21 cellular contexts compared by ENCODE assay signal in the genomic region with DNA sequence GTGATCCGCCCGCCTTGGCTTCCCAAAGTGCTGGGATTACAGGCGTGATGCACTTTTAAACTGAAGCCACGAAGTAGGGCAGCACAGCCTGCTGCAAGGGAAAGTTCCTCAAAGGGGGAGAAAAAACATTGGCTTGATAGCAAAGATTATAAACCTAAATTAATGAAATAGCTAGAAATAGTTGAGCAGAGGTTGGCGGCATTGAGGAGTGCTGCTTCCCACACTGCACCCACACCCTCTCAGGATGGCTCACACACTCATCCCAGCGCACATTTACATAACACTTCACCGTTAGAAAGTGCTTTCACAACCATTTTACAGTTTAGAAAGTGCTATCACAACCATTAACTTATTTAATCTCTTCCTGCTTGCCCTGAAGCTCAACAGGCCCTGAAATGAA. TPM values are rescaled to one million over a fixed set of nuclear protein-coding genes. Genes with fewer than 3 reads are reported as not detected.
DNase-seq lines count a peak whose midpoint lies in the region; ATAC-seq, FAIRE-seq and TF ChIP-seq lines count a peak whose summit lies in the region.
"Had no signal": no experiment of that assay in that cellular context is flagged by ENCODE, and none has a peak within 500 bp of the region (broad histone marks: within the 10 kb centered on the region; RNA-seq: fewer than 3 reads in every experiment).

No MANE protein-coding gene starts in this region.

- H4K91ac ChIP-seq in H9 (ENCODE audit: insufficient read length, low read depth, low read length), result no peak overlapping the region
- no peak overlapping the region for H4K91ac ChIP-seq in H1 (replicated peaks; ENCODE audit: insufficient read length, low read length)

- TF ChIP-seq POLR2A in H1 (IDR thresholded peaks at IDR 0.05; ENCODE audit: control extremely low read depth in 1 of 2, low read depth in 2 of 2, low read length in 2 of 2), result no peak

- H3K36me3 Mint-ChIP-seq in H9 (ENCODE audit: insufficient read depth in 1 of 3, low read depth in 3 of 3), result no peaks in the 10 kb centered on the region; a peak in 1 of 7 replicates
- H3K36me3 Mint-ChIP-seq: CD8-positive, alpha-beta T cell had no signal

- H4K5ac ChIP-seq in H9 (ENCODE audit: insufficient read length, low read depth, low read length) (no peak overlapping the region), H1 (ENCODE audit: insufficient read length, low read depth, low read length) (no peak overlapping the region)

- H3K4me2 ChIP-seq in H9 (ENCODE audit: insufficient read depth, insufficient read length, low read length) (no peak overlapping the region), H1 (ENCODE audit: insufficient read depth in 1 of 2, low read depth in 2 of 2, low read length in 2 of 2) (no peak overlapping the region)
- H3K4me2 ChIP-seq: A549; BLaER1 treated with 17β-estradiol and CSF1 and Interleukin-3, amounts not matched to agents 10 nM and 100 nM had no signal

- no peak overlapping the region for H3K56ac ChIP-seq in H9 (ENCODE audit: insufficient read length, low read depth, low read length)
- H3K56ac ChIP-seq in H1 (replicated peaks; ENCODE audit: insufficient read length, low read depth, low read length), result no peak overlapping the region

- H2BK20ac ChIP-seq in H9 (ENCODE audit: low read depth, low read length, poor library complexity, severe bottlenecking) (no peak overlapping the region), H1 (ENCODE audit: low read length) (no peak overlapping the region)

- TF ChIP-seq CTCF in H9 (conservative IDR thresholded peaks at IDR 0.05) (no peak), H1 (IDR thresholded peaks at IDR 0.05; ENCODE audit: control extremely low read depth in 1 of 3, insufficient read depth in 1 of 3, low read depth in 1 of 3, low read length in 3 of 3) (no peak)

- no peak overlapping the region for H2AK5ac ChIP-seq in H9 (ENCODE audit: insufficient read length, low read length)
- H2AK5ac ChIP-seq in H1 (ENCODE audit: low read depth, low read length), result no peak overlapping the region

- H2AFZ ChIP-seq in H9 (ENCODE audit: low read length) (no peak overlapping the region), H1 (ENCODE audit: low read length) (no peak overlapping the region)

- H3K79me2 ChIP-seq in H9 (ENCODE audit: insufficient read depth, low read length), result no peaks in the 10 kb centered on the region
- no peaks in the 10 kb centered on the region for H3K79me2 ChIP-seq in H1 (ENCODE audit: control insufficient read depth in 1 of 2, insufficient read depth in 2 of 2, low read length in 2 of 2)

- H3K14ac ChIP-seq in H9 (ENCODE audit: insufficient read depth, low read length) (0 out of 2 replicates have a peak overlapping the region, but pooled peaks have one; percentile 9), H1 (ENCODE audit: insufficient read length) (no peak overlapping the region)

- H3K23me2 ChIP-seq in H9 (ENCODE audit: insufficient read length, low read depth, low read length, poor library complexity, severe bottlenecking), result no peaks in the 10 kb centered on the region
- H3K23me2 ChIP-seq in H1 (ENCODE audit: low read depth, low read length), result peaks cover 2% of the 10 kb centered on the region; the same call in 1 of the 2 replicates

- no peak for TF ChIP-seq EP300 in H1 (IDR thresholded peaks at IDR 0.05; ENCODE audit: borderline replicate concordance in 1 of 2, low read depth in 2 of 2, low read length in 2 of 2)

- FAIRE-seq in H1 (lab: Jason Lieb, UNC), result peak; percentile 24
- FAIRE-seq: A549, GM12892, GM18507 had no signal

- ATAC-seq in GM19463 (IDR thresholded peaks at IDR 0.05; ENCODE audit: unreplicated experiment), result no peak
- ATAC-seq in GM18861 (IDR thresholded peaks at IDR 0.05; ENCODE audit: unreplicated experiment), result no peak
- ATAC-seq: A549; CD8-positive, alpha-beta T cell had no signal

- no peak overlapping the region; a peak in 1 of 7 replicates for H3K27ac Mint-ChIP-seq in H9
- H3K27ac Mint-ChIP-seq: CD8-positive, alpha-beta T cell had no signal

- DNase-seq in DMS153 (lab: John Stamatoyannopoulos, UW) (peak; percentile 44), DMS153 treated with DMSO at 0.1 percent for 48 hours (lab: John Stamatoyannopoulos, UW; ENCODE audit: unreplicated experiment) (no peak), H9 (no peak), H1 (ENCODE audit: low read depth in 1 of 2, low spot score in 2 of 2) (no peak), putamen (ENCODE audit: low spot score) (peak; percentile 80)
- DNase-seq: AML-193; CD8-positive, alpha-beta T cell; COR-L47; DMS 273 treated with DMSO at 0.1 percent for 48 hours; DMS79; GDM1; HCEC 1CT had no signal

- H3K79me1 ChIP-seq in H9 (ENCODE audit: insufficient read depth, low read depth, low read length, poor library complexity, severe bottlenecking) (no peaks in the 10 kb centered on the region), H1 (ENCODE audit: low read depth, low read length) (0 out of 2 replicates have a peak, but pooled peaks cover 2% of the 10 kb centered on the region)

- no peak overlapping the region for H3K4me3 ChIP-seq in H1 (ENCODE audit: extremely low read depth in 1 of 4, insufficient read depth in 2 of 4, low read depth in 3 of 4, low read length in 4 of 4)
- H3K4me3 ChIP-seq: A549; BLaER1 treated with 17β-estradiol and CSF1 and Interleukin-3, amounts not matched to agents 10 nM and 100 nM had no signal

- peaks cover 22% of the 10 kb centered on the region for H3K27me3 Mint-ChIP-seq in H9 (ENCODE audit: low read depth)

- no CpG with 5 or more reads among the region's 7 CpGs for WGBS in H9 (ENCODE audit: extremely low coverage, insufficient read length, low lambda C conversion rate)
- WGBS in H1 (ENCODE audit: extremely low coverage in 1 of 2, insufficient coverage in 1 of 2, insufficient read length in 1 of 2, insufficient replicate concordance in 2 of 2, low coverage in 1 of 2, low lambda C conversion rate in 2 of 2, missing lambda C conversion rate in 1 of 2), 2 experiments, result 91% methylated on average over 7 of the region's 7 CpGs; no CpG with 5 or more reads in 1 of the 2 experiments

- CTCF ChIA-PET in H1 (lab: Charles Lee; ENCODE audit: partially characterized antibody), result interaction anchor here (1.0 to 9.0 kb wide), 5 partner anchors 13 to 303 kb away, joined by 3 to 67 read pairs (median 3); no protein-coding TSS in a partner anchor

- H3K9me3 ChIP-seq in H9 (ENCODE audit: control insufficient read depth, low read depth, low read length), result no peaks in the 10 kb centered on the region
- H3K9me3 ChIP-seq in H1 (ENCODE audit: insufficient read depth in 2 of 2, low read depth in 1 of 2, low read length in 1 of 2), result no peaks in the 10 kb centered on the region; a peak in 1 of 4 replicates
- H3K9me3 ChIP-seq: A549 had no signal

- H2BK12ac ChIP-seq in H9 (ENCODE audit: insufficient read length, low read depth, low read length) (no peak overlapping the region), H1 (ENCODE audit: low read depth, low read length) (no peak overlapping the region)

- H3K23ac ChIP-seq in H9 (ENCODE audit: insufficient read length, low read depth, low read length) (no peak overlapping the region), H1 (ENCODE audit: insufficient read length) (no peak overlapping the region)

- no peak overlapping the region for H2BK5ac ChIP-seq in H9 (ENCODE audit: insufficient read length, low read length)
- H2BK5ac ChIP-seq in H1 (ENCODE audit: low read depth, low read length), result no peak overlapping the region

- H2BK15ac ChIP-seq in H9 (ENCODE audit: low read depth, low read length), result no peak overlapping the region
- no peak overlapping the region for H2BK15ac ChIP-seq in H1 (ENCODE audit: low read length)

- H3K4me1 Mint-ChIP-seq in H9, result peaks cover 12 to 14% of the 10 kb centered on the region in 2 experiments

- H4K20me1 ChIP-seq in H9 (ENCODE audit: control insufficient read depth, insufficient read depth, insufficient read length) (no peaks in the 10 kb centered on the region), H1 (replicated peaks in 1 of 2; ENCODE audit: control insufficient read depth in 1 of 2, insufficient read depth in 2 of 2, low read length in 2 of 2) (no peaks in the 10 kb centered on the region)
- H4K20me1 ChIP-seq: BLaER1 treated with 17β-estradiol and CSF1 and Interleukin-3, amounts not matched to agents 10 nM and 100 nM had no signal

- H3K18ac ChIP-seq in H9 (ENCODE audit: insufficient read length, low read depth, low read length) (no peak overlapping the region), H1 (ENCODE audit: extremely low read depth, low read length) (no peak overlapping the region; the same call in 1 of the 2 replicates)

- H3K36me3 ChIP-seq in H1 (ENCODE audit: control insufficient read depth in 2 of 4, insufficient read depth in 4 of 4, low read length in 3 of 4), result no peaks in the 10 kb centered on the region

- H2BK120ac ChIP-seq in H9 (ENCODE audit: low read depth, low read length, poor library complexity, severe bottlenecking) (no peak overlapping the region), H1 (replicated peaks; ENCODE audit: low read depth, low read length) (no peak overlapping the region)

- H3K27ac ChIP-seq in H9 (ENCODE audit: insufficient read length, low read depth, low read length), result no peak overlapping the region
- no peak overlapping the region for H3K27ac ChIP-seq in H1 (ENCODE audit: low read depth, low read length)
- H3K27ac ChIP-seq: 22Rv1; A549; BLaER1 treated with 17β-estradiol and CSF1 and Interleukin-3, amounts not matched to agents 10 nM and 100 nM had no signal

- H3K4me1 ChIP-seq in H9 (ENCODE audit: insufficient read depth, low read length) (no peaks in the 10 kb centered on the region), H1 (replicated peaks in 1 of 4; ENCODE audit: control insufficient read depth in 3 of 4, insufficient read depth in 4 of 4, low read length in 3 of 4) (peaks cover 0 to 4% (median 0%) of the 10 kb centered on the region in 4 experiments; a peak in 3 of 7 replicates)
- H3K4me1 ChIP-seq: A549 had no signal

- no peak overlapping the region for H4K8ac ChIP-seq in H9 (replicated peaks; ENCODE audit: insufficient read length, low read depth, low read length)
- H4K8ac ChIP-seq in H1 (ENCODE audit: extremely low read depth, insufficient read depth, low read length), result no peak overlapping the region

- H3K27me3 ChIP-seq in H9 (ENCODE audit: insufficient read depth, low read length), result no peaks in the 10 kb centered on the region; the same call in 1 of the 2 replicates
- H3K27me3 ChIP-seq in H1 (replicated peaks in 1 of 4; ENCODE audit: control insufficient read depth in 3 of 4, extremely low read depth in 1 of 4, insufficient read depth in 3 of 4, low read length in 3 of 4), result no peaks in the 10 kb centered on the region; a peak in 1 of 7 replicates
- H3K27me3 ChIP-seq: BLaER1 treated with 17β-estradiol and CSF1 and Interleukin-3, amounts not matched to agents 10 nM and 100 nM had no signal

- H3T11ph ChIP-seq in H9 (ENCODE audit: low read length), result no peak overlapping the region

- H3K9ac ChIP-seq in H9 (ENCODE audit: extremely low read depth, insufficient read length, low read length), result no peak overlapping the region
- H3K9ac ChIP-seq in H1 (replicated peaks in 1 of 4; ENCODE audit: extremely low read depth in 1 of 4, low read depth in 3 of 4, low read length in 3 of 4), result no peak overlapping the region
- H3K9ac ChIP-seq: BLaER1 treated with 17β-estradiol and CSF1 and Interleukin-3, amounts not matched to agents 10 nM and 100 nM had no signal

- H3K9me3 Mint-ChIP-seq in H9, result peaks cover 0 to 2% of the 10 kb centered on the region in 2 experiments; a peak in 1 of 5 replicates
- H3K9me3 Mint-ChIP-seq: CD8-positive, alpha-beta T cell had no signal

- no peak for TF ChIP-seq RAD21 in H1 (IDR thresholded peaks at IDR 0.05 in 1 of 2, conservative IDR thresholded peaks at IDR 0.05 in 1 of 2; ENCODE audit: low read depth in 2 of 2, low read length in 2 of 2)

- H3K4ac ChIP-seq in H9 (ENCODE audit: low read depth, low read length) (no peak overlapping the region), H1 (replicated peaks; ENCODE audit: insufficient read length, low read depth, low read length) (no peak overlapping the region)

- no peak overlapping the region for H3K4me3 Mint-ChIP-seq in H9
- H3K4me3 Mint-ChIP-seq: CD8-positive, alpha-beta T cell had no signal

- POLR2A ChIA-PET in H1 (lab: Charles Lee; ENCODE audit: partially characterized antibody), result no interaction called here

RNA-seq across cellular contexts. Expression of a gene that starts 44.4 kb away (rescaled TPM):
- total RNA-seq in H9 (2021), result 0.31 TPM in 1 of 2 replicates, not detected in the other
- total RNA-seq in H1 (2021; fragmentation: NEBNext Ultra II Directional; extraction: Animal tissue kit (Norgen Biotek cat#: 25700)), result 0.35 and 0.65 TPM in 2 replicates
- 7.6 and 8.8 TPM in 2 replicates for polyA plus RNA-seq in H1 (2011; rRNA removed)
- polyA plus RNA-seq in H1 (2011; cell fraction: cytosol; rRNA removed), result 5.6 TPM
- polyA plus RNA-seq in H1 (2011; cell fraction: nucleus; rRNA removed), result 6.5 TPM
- 1.8 to 2.5 TPM (median 2.3 TPM) in 4 replicates for polyA plus RNA-seq in H1 (2012, experiment 1 of 2)
- polyA plus RNA-seq in H1 (2012, experiment 2 of 2), result 1.8 TPM
- polyA plus RNA-seq in H1 (2013, experiment 1 of 2), result 0.47 TPM
- 0.50 TPM for polyA plus RNA-seq in H1 (2013, experiment 2 of 2)
- 4.1 and 6.4 TPM in 2 replicates for polyA minus RNA-seq in H1 (2011; rRNA and poly(A)+ RNA removed)
- 2.2 TPM for polyA minus RNA-seq in H1 (2011; cell fraction: cytosol; rRNA and poly(A)+ RNA removed)
- 1.00 TPM for polyA minus RNA-seq in H1 (2011; cell fraction: nucleus; rRNA and poly(A)+ RNA removed)
- total RNA-seq: H4, HT-29 had no signal
- polyA plus RNA-seq: A549 had no signal

Comparison
In these comparisons a context has a peak if more than half of its experiments do, and no peak if none do; other contexts are left out.
1. DNase-seq: peak in DMS153 (single experiment) and putamen (single experiment); none in DMS153 treated with DMSO at 0.1 percent for 48 hours (single experiment), H9 (single experiment) and H1 (0 of 2).